Comparison of ENCODE assay signal across 12 cellular contexts in the genomic region with DNA sequence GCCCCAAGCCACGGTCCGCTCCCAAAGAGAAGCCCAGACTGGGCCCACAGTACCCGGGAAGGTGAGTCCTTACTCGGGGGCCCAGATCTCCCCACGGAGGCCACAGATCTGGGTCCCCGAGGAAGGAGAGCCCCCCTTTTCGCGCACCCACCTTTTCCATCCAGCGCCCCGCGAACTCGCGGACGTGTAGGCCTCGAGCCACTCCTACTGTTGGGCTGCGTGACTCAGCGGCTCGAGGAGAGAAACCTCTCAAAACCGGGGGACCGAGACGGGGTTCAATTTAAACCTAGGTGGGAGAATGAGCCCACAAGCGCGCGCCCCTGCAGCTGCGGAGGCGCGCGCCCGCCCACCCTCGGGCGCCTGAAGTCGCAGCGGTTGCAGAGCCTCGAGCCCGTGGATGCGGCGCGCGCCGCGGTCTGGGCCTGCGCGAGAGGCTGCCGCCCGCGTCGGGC. TPM values are rescaled to one million over a fixed set of nuclear protein-coding genes. Genes with fewer than 3 reads are reported as not detected.
DNase-seq lines count a peak whose midpoint lies in the region; ATAC-seq and TF ChIP-seq lines count a peak whose summit lies in the region.
"Had no signal": no experiment of that assay in that cellular context is flagged by ENCODE, and none has a peak within 500 bp of the region (broad histone marks: within the 10 kb centered on the region; RNA-seq: fewer than 3 reads in every experiment).

No MANE protein-coding gene starts in this region.

- H2BK5ac ChIP-seq in mesendoderm (ENCODE audit: low read length) = no peak overlapping the region

- H3K79me2 ChIP-seq in mesendoderm (ENCODE audit: control insufficient read depth, insufficient read depth, low read length) (no peaks in the 10 kb centered on the region), PC-9 (ENCODE audit: low read depth) (no peaks in the 10 kb centered on the region)

- H3K4me1 ChIP-seq in mesendoderm (ENCODE audit: control insufficient read depth, low read depth, low read length) = no peaks in the 10 kb centered on the region
- peaks cover 6 to 26% of the 10 kb centered on the region in 2 donors for H3K4me1 ChIP-seq in thoracic aorta (ENCODE audit: control insufficient read depth in 1 of 2, low read depth in 2 of 2)
- H3K4me1 ChIP-seq in PC-9 (replicated peaks; ENCODE audit: insufficient read depth) = no peaks in the 10 kb centered on the region

- peak overlapping the region; percentile 69 for H3K9ac ChIP-seq in mesendoderm (ENCODE audit: low read length)

- H2AK5ac ChIP-seq in mesendoderm (ENCODE audit: low read length) = no peak overlapping the region

- H3K27me3 ChIP-seq in brain microvascular endothelial cell (replicated peaks) (peaks cover 63% of the 10 kb centered on the region), mesendoderm (ENCODE audit: insufficient read depth, low read length, poor library complexity) (peaks cover 35% of the 10 kb centered on the region), thoracic aorta (replicated peaks; ENCODE audit: insufficient read depth) (peaks cover 15% of the 10 kb centered on the region), PC-9 (ENCODE audit: insufficient read depth, low read depth) (peaks cover 18% of the 10 kb centered on the region)

- ATAC-seq in activated naive CD8-positive, alpha-beta T cell treated with anti-CD3 and anti-CD28 coated beads, Interleukin-2, amount 50 U/mL, for 24 hours = peak; percentile 15
- ATAC-seq in thoracic aorta (ENCODE audit: insufficient number of reproducible peaks, low FRiP score, low read depth) (no peak), HG02938 (IDR thresholded peaks at IDR 0.05; ENCODE audit: unreplicated experiment) (no peak)

- no CpG with 5 or more reads among the region's 47 CpGs for WGBS in mesendoderm (ENCODE audit: extremely low coverage, insufficient coverage, low lambda C conversion rate)

- H3K4me3 ChIP-seq in brain microvascular endothelial cell (ENCODE audit: low read depth, low read length) (peak overlapping the region; percentile 9), mesendoderm (ENCODE audit: low read length) (peak overlapping the region; percentile 5), thoracic aorta (peak overlapping the region; percentile 63), PC-9 (no peak overlapping the region)

- H3K4ac ChIP-seq in mesendoderm (ENCODE audit: low read depth, low read length) = peak overlapping the region; percentile 17

- H3K4me2 ChIP-seq in mesendoderm (ENCODE audit: low read length) (peak overlapping the region; percentile 67), PC-9 (no peak overlapping the region)

- no peak for DNase-seq in activated naive CD8-positive, alpha-beta T cell treated with anti-CD3 and anti-CD28 coated beads, Interleukin-2, amount 50 U/mL, for 24 hours
- DNase-seq in activated naive CD8-positive, alpha-beta T cell treated with anti-CD3 and anti-CD28 coated beads for 36 hours = no peak
- DNase-seq in brain microvascular endothelial cell = no peak
- DNase-seq in mesendoderm = no peak
- no peak for DNase-seq in thoracic aorta (ENCODE audit: low spot score)
- no peak for DNase-seq in PC-9
- no peak for DNase-seq in germinal center (ENCODE audit: low spot score)

- no peaks in the 10 kb centered on the region for H3K9me3 Mint-ChIP-seq in activated naive CD8-positive, alpha-beta T cell treated with anti-CD3 and anti-CD28 coated beads, Interleukin-2, amount 50 U/mL, for 24 hours
- H3K9me3 Mint-ChIP-seq in activated naive CD8-positive, alpha-beta T cell treated with anti-CD3 and anti-CD28 coated beads for 36 hours = no peaks in the 10 kb centered on the region

- no peak overlapping the region for H3K23ac ChIP-seq in mesendoderm (ENCODE audit: low read length)

- H3K9me2 ChIP-seq in PC-9 (ENCODE audit: insufficient read depth) = no peaks in the 10 kb centered on the region

- BruUV-seq in PC-9 (replicated peaks; lab: Mats Ljungman, UMichigan) = no TSS peak

- no peaks in the 10 kb centered on the region for H3F3A ChIP-seq in PC-9 (ENCODE audit: insufficient read depth, low read depth)

- H3K27ac ChIP-seq in brain microvascular endothelial cell = no peak overlapping the region
- H3K27ac ChIP-seq in mesendoderm (ENCODE audit: low read depth, low read length) = peak overlapping the region; percentile 36
- H3K27ac ChIP-seq in thoracic aorta = no peak overlapping the region
- H3K27ac ChIP-seq in PC-9 = no peak overlapping the region

- CTCF ChIA-PET in PC-9 (lab: Charles Lee) = no interaction called here

- peaks cover 66% of the 10 kb centered on the region for H3K27me3 Mint-ChIP-seq in activated naive CD8-positive, alpha-beta T cell treated with anti-CD3 and anti-CD28 coated beads, Interleukin-2, amount 50 U/mL, for 24 hours
- H3K27me3 Mint-ChIP-seq in activated naive CD8-positive, alpha-beta T cell treated with anti-CD3 and anti-CD28 coated beads for 36 hours = peaks cover 80% of the 10 kb centered on the region

- H3K9me3 ChIP-seq in thoracic aorta (no peaks in the 10 kb centered on the region), PC-9 (ENCODE audit: insufficient read depth, low read depth) (no peaks in the 10 kb centered on the region)

- H4K5ac ChIP-seq in mesendoderm (ENCODE audit: low read length) = no peak overlapping the region

- in situ Hi-C loops in brain microvascular endothelial cell (cut with HindIII; ENCODE audit: low pct_ligation_motif_present, low sequenced_read_pairs) = no loop called here

- no peaks in the 10 kb centered on the region for H3K79me1 ChIP-seq in mesendoderm (ENCODE audit: low read length)

- peak overlapping the region; percentile 3 for H3K18ac ChIP-seq in mesendoderm (ENCODE audit: low read length)

- TF ChIP-seq CTCF in brain microvascular endothelial cell (IDR thresholded peaks at IDR 0.05; ENCODE audit: low read depth, low read length, missing control alignments) (no peak), thoracic aorta (IDR thresholded peaks at IDR 0.05) (no peak), PC-9 (conservative IDR thresholded peaks at IDR 0.05) (no peak)

- peak overlapping the region; percentile 84 for H3K56ac ChIP-seq in mesendoderm (ENCODE audit: low read length)

- no peak overlapping the region for H3K4me3 Mint-ChIP-seq in activated naive CD8-positive, alpha-beta T cell treated with anti-CD3 and anti-CD28 coated beads, Interleukin-2, amount 50 U/mL, for 24 hours
- H3K4me3 Mint-ChIP-seq in activated naive CD8-positive, alpha-beta T cell treated with anti-CD3 and anti-CD28 coated beads for 36 hours = no peak overlapping the region

- no peaks in the 10 kb centered on the region for H3K36me3 Mint-ChIP-seq in activated naive CD8-positive, alpha-beta T cell treated with anti-CD3 and anti-CD28 coated beads, Interleukin-2, amount 50 U/mL, for 24 hours (ENCODE audit: low read depth)
- peaks cover 1% of the 10 kb centered on the region for H3K36me3 Mint-ChIP-seq in activated naive CD8-positive, alpha-beta T cell treated with anti-CD3 and anti-CD28 coated beads for 36 hours

- POLR2A ChIA-PET in PC-9 (lab: Charles Lee; ENCODE audit: unreplicated experiment) = no interaction called here

- no peak overlapping the region for H2BK120ac ChIP-seq in mesendoderm (ENCODE audit: low read depth, low read length)

- H3K36me3 ChIP-seq in brain microvascular endothelial cell (replicated peaks) (no peaks in the 10 kb centered on the region), mesendoderm (ENCODE audit: control insufficient read depth, insufficient read depth, low read length) (no peaks in the 10 kb centered on the region), thoracic aorta (no peaks in the 10 kb centered on the region), PC-9 (ENCODE audit: low read depth) (no peaks in the 10 kb centered on the region)

- H2BK15ac ChIP-seq in mesendoderm (replicated peaks; ENCODE audit: low read depth) = no peak overlapping the region

- H2AFZ ChIP-seq in PC-9 = no peak overlapping the region

- H3K4me1 Mint-ChIP-seq in activated naive CD8-positive, alpha-beta T cell treated with anti-CD3 and anti-CD28 coated beads, Interleukin-2, amount 50 U/mL, for 24 hours = peaks cover 19% of the 10 kb centered on the region
- H3K4me1 Mint-ChIP-seq in activated naive CD8-positive, alpha-beta T cell treated with anti-CD3 and anti-CD28 coated beads for 36 hours = peaks cover 2% of the 10 kb centered on the region

- H4K20me1 ChIP-seq in PC-9 (ENCODE audit: insufficient read depth) = no peaks in the 10 kb centered on the region

- H3K27ac Mint-ChIP-seq in activated naive CD8-positive, alpha-beta T cell treated with anti-CD3 and anti-CD28 coated beads, Interleukin-2, amount 50 U/mL, for 24 hours = no peak overlapping the region
- H3K27ac Mint-ChIP-seq in activated naive CD8-positive, alpha-beta T cell treated with anti-CD3 and anti-CD28 coated beads for 36 hours = no peak overlapping the region

- H4K8ac ChIP-seq in mesendoderm (ENCODE audit: low read depth, low read length) = peak overlapping the region; percentile 58

- intact Hi-C loops in PC-9 (cut with micrococcal nuclease; ENCODE audit: unreplicated experiment) = no loop called here

RNA-seq across cellular contexts. Expression of gene SIX6, which starts 6.3 kb away (rescaled TPM):
- total RNA-seq in activated naive CD8-positive, alpha-beta T cell treated with anti-CD3 and anti-CD28 coated beads for 36 hours = not detected
- polyA plus RNA-seq in mesendoderm (2013, experiment 1 of 2) = not detected
- polyA plus RNA-seq in mesendoderm (2013, experiment 2 of 2) = 0.03 TPM
- total RNA-seq in thoracic aorta = not detected
- not detected in 2 replicates for total RNA-seq in PC-9 (2021)
- total RNA-seq: dermis blood vessel endothelial cell, K562, NCI-H460, osteocyte had no signal
- polyA plus RNA-seq: K562 had no signal

RNA-seq across cellular contexts. Expression of gene C14orf39, which starts 29.4 kb away (rescaled TPM):
- not detected for total RNA-seq in activated naive CD8-positive, alpha-beta T cell treated with anti-CD3 and anti-CD28 coated beads for 36 hours
- 0.58 TPM for polyA plus RNA-seq in mesendoderm (2013, experiment 1 of 2)
- polyA plus RNA-seq in mesendoderm (2013, experiment 2 of 2) = 0.90 TPM
- total RNA-seq in thoracic aorta = not detected
- not detected in 2 replicates for total RNA-seq in PC-9 (2021)
- total RNA-seq: dermis blood vessel endothelial cell had no signal
